Comparison of ENCODE assay signal across 9 cellular contexts in genomic region chr1:169890761-169891538, GRCh38. TPM values are rescaled to one million over a fixed set of nuclear protein-coding genes. Genes with fewer than 3 reads are reported as not detected.
DNase-seq lines count a peak whose midpoint lies in the region; ATAC-seq lines count a peak whose summit lies in the region.
"Had no signal": no experiment of that assay in that cellular context is flagged by ENCODE, and none has a peak within 500 bp of the region (broad histone marks: within the 10 kb centered on the region; RNA-seq: fewer than 3 reads in every experiment).

No MANE protein-coding gene starts in this region.

- H3K23ac ChIP-seq in neuronal stem cell (ENCODE audit: low read depth, low read length, poor library complexity): no peak overlapping the region

- no peaks in the 10 kb centered on the region for H3K9me3 ChIP-seq in naive thymus-derived CD4-positive, alpha-beta T cell (ENCODE audit: control insufficient read depth in 2 of 3, low read length in 3 of 3)
- H3K9me3 ChIP-seq in neuronal stem cell (replicated peaks in 1 of 2; ENCODE audit: control insufficient read depth in 2 of 2, insufficient read depth in 1 of 2, low read depth in 1 of 2, low read length in 2 of 2): no peaks in the 10 kb centered on the region
- H3K9me3 ChIP-seq: SJSA1 had no signal

- no peak overlapping the region for H3K14ac ChIP-seq in neuronal stem cell (ENCODE audit: low read length)

- CTCF ChIA-PET in activated naive CD4-positive, alpha-beta T cell treated with anti-CD3 and anti-CD28 coated beads, Interleukin-2, amount 10 ng/mL, durations not matched to agents 7 days and 5 days (lab: Charles Lee): no interaction called here
- CTCF ChIA-PET in naive thymus-derived CD4-positive, alpha-beta T cell (lab: Charles Lee): no interaction called here

- no peak overlapping the region for H2BK120ac ChIP-seq in neuronal stem cell (ENCODE audit: low read depth, low read length)

- H3K18ac ChIP-seq in neuronal stem cell (ENCODE audit: low read length): no peak overlapping the region

- no peak overlapping the region for H2BK5ac ChIP-seq in neuronal stem cell (ENCODE audit: low read length)

- peaks cover 33% of the 10 kb centered on the region for H3K36me3 Mint-ChIP-seq in activated naive CD4-positive, alpha-beta T cell treated with anti-CD3 and anti-CD28 coated beads, Interleukin-2, amount 10 ng/mL, durations not matched to agents 7 days and 5 days
- peaks cover 0 to 29% (median 17%) of the 10 kb centered on the region in 5 donors for H3K36me3 Mint-ChIP-seq in naive thymus-derived CD4-positive, alpha-beta T cell

- H2BK12ac ChIP-seq in neuronal stem cell (ENCODE audit: low read length): no peak overlapping the region

- no peak overlapping the region for H2AK5ac ChIP-seq in neuronal stem cell (ENCODE audit: low read depth, low read length)

- no peak overlapping the region for H3K4ac ChIP-seq in neuronal stem cell (ENCODE audit: low read length)

- no peaks in the 10 kb centered on the region for H3K27me3 ChIP-seq in naive thymus-derived CD4-positive, alpha-beta T cell (ENCODE audit: control insufficient read depth in 2 of 2, insufficient read depth in 2 of 2, low read length in 2 of 2)
- H3K27me3 ChIP-seq in neuronal stem cell (ENCODE audit: control insufficient read depth in 3 of 3, insufficient read depth in 3 of 3, low read depth in 1 of 3, low read length in 3 of 3): peaks cover 0 to 4% (median 0%) of the 10 kb centered on the region in 3 experiments
- H3K27me3 ChIP-seq: SJSA1 had no signal

- DNase-seq in LoVo (ENCODE audit: low spot score) (peak; percentile 52), AML-193 (lab: John Stamatoyannopoulos, UW) (no peak), mucosa of gallbladder (ENCODE audit: low spot score) (no peak), substantia nigra (lab: John Stamatoyannopoulos, UW) (no peak), neuronal stem cell (ENCODE audit: low spot score) (no peak)
- peak; percentile 58 for DNase-seq in activated naive CD4-positive, alpha-beta T cell treated with anti-CD3 and anti-CD28 coated beads, Interleukin-2, amount 10 ng/mL, durations not matched to agents 7 days and 5 days
- DNase-seq in naive thymus-derived CD4-positive, alpha-beta T cell: peak in 8 of 9 donors; percentile 30 to 62 (median 40)

- POLR2A ChIA-PET in naive thymus-derived CD4-positive, alpha-beta T cell (lab: Charles Lee): interaction anchor here (0.6 to 1.0 kb wide), 5 partner anchors 20 to 1118 kb away, joined by 3 to 5 read pairs (median 3); partner anchors contain the start of gene KIFAP3

- H3K27ac Mint-ChIP-seq in activated naive CD4-positive, alpha-beta T cell treated with anti-CD3 and anti-CD28 coated beads, Interleukin-2, amount 10 ng/mL, durations not matched to agents 7 days and 5 days: peak overlapping the region; percentile 91
- H3K27ac Mint-ChIP-seq in naive thymus-derived CD4-positive, alpha-beta T cell: peak overlapping the region; percentile 68 to 100 (median 93)

- no peak overlapping the region for H4K8ac ChIP-seq in neuronal stem cell (ENCODE audit: low read depth, low read length)

- no CpG with 5 or more reads among the region's 5 CpGs for WGBS in neuronal stem cell (ENCODE audit: extremely low coverage in 2 of 2, insufficient read length in 2 of 2, insufficient replicate concordance in 1 of 2), 2 donors

- no peak overlapping the region for H2BK15ac ChIP-seq in neuronal stem cell (ENCODE audit: low read length)

- H4K91ac ChIP-seq in neuronal stem cell (ENCODE audit: low read depth, low read length, poor library complexity): no peak overlapping the region

- H3K4me3 Mint-ChIP-seq in activated naive CD4-positive, alpha-beta T cell treated with anti-CD3 and anti-CD28 coated beads, Interleukin-2, amount 10 ng/mL, durations not matched to agents 7 days and 5 days: peak overlapping the region; percentile 62
- peak overlapping the region; percentile 64 to 96 (median 88) for H3K4me3 Mint-ChIP-seq in naive thymus-derived CD4-positive, alpha-beta T cell

- ATAC-seq in GM18511 (IDR thresholded peaks at IDR 0.05; ENCODE audit: unreplicated experiment): peak; percentile 23
- peak; percentile 10 for ATAC-seq in naive thymus-derived CD4-positive, alpha-beta T cell

- no peaks in the 10 kb centered on the region for H3K9me3 Mint-ChIP-seq in activated naive CD4-positive, alpha-beta T cell treated with anti-CD3 and anti-CD28 coated beads, Interleukin-2, amount 10 ng/mL, durations not matched to agents 7 days and 5 days
- H3K9me3 Mint-ChIP-seq in naive thymus-derived CD4-positive, alpha-beta T cell: no peaks in the 10 kb centered on the region

- peaks cover 55% of the 10 kb centered on the region for H3K4me1 Mint-ChIP-seq in activated naive CD4-positive, alpha-beta T cell treated with anti-CD3 and anti-CD28 coated beads, Interleukin-2, amount 10 ng/mL, durations not matched to agents 7 days and 5 days
- H3K4me1 Mint-ChIP-seq in naive thymus-derived CD4-positive, alpha-beta T cell: peaks cover 30 to 71% (median 61%) of the 10 kb centered on the region in 7 donors

- peaks cover 25 to 28% of the 10 kb centered on the region in 2 donors for H3K4me1 ChIP-seq in naive thymus-derived CD4-positive, alpha-beta T cell (ENCODE audit: control insufficient read depth in 2 of 2, insufficient read depth in 2 of 2, low read length in 2 of 2)
- peaks cover 0 to 1% of the 10 kb centered on the region in 2 donors for H3K4me1 ChIP-seq in neuronal stem cell (ENCODE audit: control insufficient read depth in 2 of 2, insufficient read depth in 1 of 2, low read depth in 1 of 2, low read length in 2 of 2)

- H3K79me1 ChIP-seq in neuronal stem cell (ENCODE audit: low read depth, low read length): no peaks in the 10 kb centered on the region

- H3K27ac ChIP-seq in naive thymus-derived CD4-positive, alpha-beta T cell (ENCODE audit: low read depth, low read length): peak overlapping the region; percentile 95
- H3K27ac ChIP-seq in substantia nigra (ENCODE audit: low read depth, low read length, poor library complexity, severe bottlenecking): no peak overlapping the region
- H3K27ac ChIP-seq in neuronal stem cell (replicated peaks; ENCODE audit: low read length): no peak overlapping the region
- H3K27ac ChIP-seq: SJSA1 had no signal

- peaks cover 6 to 19% (median 10%) of the 10 kb centered on the region in 3 experiments for H3K36me3 ChIP-seq in naive thymus-derived CD4-positive, alpha-beta T cell (ENCODE audit: control insufficient read depth in 2 of 3, insufficient read depth in 3 of 3, low read length in 3 of 3)
- peaks cover 3 to 28% of the 10 kb centered on the region in 2 donors for H3K36me3 ChIP-seq in neuronal stem cell (replicated peaks in 1 of 2; ENCODE audit: control insufficient read depth in 2 of 2, insufficient read depth in 2 of 2, low read length in 2 of 2)

- H3K27me3 Mint-ChIP-seq in activated naive CD4-positive, alpha-beta T cell treated with anti-CD3 and anti-CD28 coated beads, Interleukin-2, amount 10 ng/mL, durations not matched to agents 7 days and 5 days: no peaks in the 10 kb centered on the region
- peaks cover 0 to under 1% (median 0%) of the 10 kb centered on the region in 5 donors for H3K27me3 Mint-ChIP-seq in naive thymus-derived CD4-positive, alpha-beta T cell

- intact Hi-C loops in naive thymus-derived CD4-positive, alpha-beta T cell (cut with micrococcal nuclease): loop anchor here (2.0 to 10.0 kb wide), 14 partner anchors 14 to 1951 kb away; partner anchors contain the start of genes DNM3 (in 1 of the 2), F5 (in 1 of the 2), FMO4 (in 1 of the 2) and METTL13 (in 1 of the 2)

- no peak overlapping the region for H3K9ac ChIP-seq in neuronal stem cell (ENCODE audit: low read depth, low read length, poor library complexity)

- H2AFZ ChIP-seq in neuronal stem cell (ENCODE audit: low read length): no peak overlapping the region

- H3K4me2 ChIP-seq in neuronal stem cell (ENCODE audit: insufficient read depth, low read length, poor library complexity, severe bottlenecking): no peak overlapping the region

- H3K4me3 ChIP-seq in naive thymus-derived CD4-positive, alpha-beta T cell (ENCODE audit: low read length): peak overlapping the region; percentile 21
- no peak overlapping the region for H3K4me3 ChIP-seq in neuronal stem cell (ENCODE audit: low read length in 2 of 2)
- H3K4me3 ChIP-seq: SJSA1 had no signal

RNA-seq across cellular contexts. Expression of gene SCYL3, which starts 2.7 kb away (rescaled TPM):
- total RNA-seq in naive thymus-derived CD4-positive, alpha-beta T cell: 10 to 100 TPM in 4 of 5 experiments, 1 to 10 TPM in 1; 9.5 to 22.7 (median 17.3) TPM
- polyA plus RNA-seq in naive thymus-derived CD4-positive, alpha-beta T cell: 10 to 100 TPM; 12.3 to 19.6 TPM
- 18.9 TPM for total RNA-seq in mucosa of gallbladder
- polyA plus RNA-seq in neuronal stem cell (2013, experiment 1 of 2): 4.3 TPM
- polyA plus RNA-seq in neuronal stem cell (2013, experiment 2 of 2): 4.3 TPM

Comparison
In these comparisons a context has a peak if more than half of its experiments do, and no peak if none do; other contexts are left out.
1. DNase-seq: peak in LoVo (single experiment), activated naive CD4-positive, alpha-beta T cell treated with anti-CD3 and anti-CD28 coated beads, Interleukin-2, amount 10 ng/mL, durations not matched to agents 7 days and 5 days (single experiment) and naive thymus-derived CD4-positive, alpha-beta T cell (8 of 9); none in AML-193 (0 of 2), mucosa of gallbladder (single experiment), substantia nigra (0 of 49) and neuronal stem cell (single experiment).